In the genomic region with DNA sequence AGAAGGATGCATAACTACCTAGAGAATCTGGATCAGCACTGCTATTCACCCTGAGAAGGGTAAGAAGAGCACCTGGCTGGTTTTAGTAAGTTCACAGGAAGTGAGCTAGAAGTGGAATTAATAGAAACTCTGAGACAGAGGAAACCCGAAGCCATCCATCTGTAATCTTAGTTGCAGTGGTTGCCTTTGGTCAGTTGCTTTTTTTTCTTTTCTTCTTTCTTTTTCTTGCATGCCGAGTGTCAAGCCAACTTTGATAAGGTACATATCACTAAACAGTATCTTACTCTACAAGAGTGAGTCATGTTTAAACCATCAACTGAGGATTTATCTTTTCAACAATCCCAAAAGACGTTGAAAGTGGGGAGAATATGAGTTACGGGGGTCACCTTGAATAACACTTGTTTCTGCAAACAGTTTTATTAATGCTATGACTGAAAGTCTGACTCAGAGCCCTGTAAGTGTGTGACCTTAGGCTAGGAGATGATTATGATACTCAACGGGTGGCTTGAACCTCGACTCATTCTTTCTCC, we compare ENCODE assay signal across 10 cellular contexts. TPM values are rescaled to one million over a fixed set of nuclear protein-coding genes. Genes with fewer than 3 reads are reported as not detected.
DNase-seq lines count a peak whose midpoint lies in the region; ATAC-seq and TF ChIP-seq lines count a peak whose summit lies in the region.
"Had no signal": no experiment of that assay in that cellular context is flagged by ENCODE, and none has a peak within 500 bp of the region (broad histone marks: within the 10 kb centered on the region; RNA-seq: fewer than 3 reads in every experiment).

No MANE protein-coding gene starts in this region.

- TF ChIP-seq CTCF in GM20000 (IDR thresholded peaks at IDR 0.05; ENCODE audit: extremely low read depth, missing control alignments) (no peak), choroid plexus epithelial cell (conservative IDR thresholded peaks at IDR 0.05; ENCODE audit: low read depth, low read length) (no peak), dorsolateral prefrontal cortex (IDR thresholded peaks at IDR 0.05 in 54 of 56, conservative IDR thresholded peaks at IDR 0.05 in 2 of 56; ENCODE audit: low read depth in 1 of 56, partially characterized antibody in 56 of 56) (no peak)

- ATAC-seq in HG03457 (IDR thresholded peaks at IDR 0.05; ENCODE audit: unreplicated experiment) = peak; percentile 72

- H3K27me3 ChIP-seq in dorsolateral prefrontal cortex = peaks cover 0 to under 1% (median 0%) of the 10 kb centered on the region in 45 donors
- H3K27me3 ChIP-seq: transverse colon had no signal

- intact Hi-C loops in dorsolateral prefrontal cortex (cut with DNase I) = no loop called here

- DNase-seq in EH (ENCODE audit: low read depth) (peak; percentile 56), GM20000 (ENCODE audit: low spot score) (peak; percentile 58), choroid plexus epithelial cell (ENCODE audit: low read depth) (peak; percentile 23), dorsolateral prefrontal cortex (no peak), CD1c-positive myeloid dendritic cell (ENCODE audit: extremely low spot score) (no peak), amniotic stem cell (lab: John Stamatoyannopoulos, UW) (no peak)
- DNase-seq in activated CD4-positive, alpha-beta T cell treated with anti-CD3 and anti-CD28 coated beads, Interleukin-2, amount 50 U/mL, for 48 hours = no peak
- DNase-seq: activated CD8-positive, alpha-beta memory T cell treated with anti-CD3 and anti-CD28 coated beads, Interleukin-2, amount 50 U/mL, for 4 hours; transverse colon had no signal

- no peak overlapping the region for H3K27ac ChIP-seq in dorsolateral prefrontal cortex
- H3K27ac ChIP-seq: transverse colon had no signal

- H3K4me3 ChIP-seq in choroid plexus epithelial cell (ENCODE audit: low read depth, low read length) (no peak overlapping the region), dorsolateral prefrontal cortex (no peak overlapping the region)
- H3K4me3 ChIP-seq: transverse colon had no signal

RNA-seq across cellular contexts. Expression of a gene that starts 26.7 kb away (rescaled TPM):
- 10 to 100 TPM in 36 of 120 experiments, 1 to 10 TPM in 83, under 1 TPM in 1; 0.75 to 20.4 (median 7.7) TPM for total RNA-seq in dorsolateral prefrontal cortex

Comparison
In these comparisons a context has a peak if more than half of its experiments do, and no peak if none do; other contexts are left out.
1. DNase-seq: peak in EH (single experiment), GM20000 (single experiment) and choroid plexus epithelial cell (single experiment); none in dorsolateral prefrontal cortex (0 of 10), CD1c-positive myeloid dendritic cell (single experiment), amniotic stem cell (single experiment) and activated CD4-positive, alpha-beta T cell treated with anti-CD3 and anti-CD28 coated beads, Interleukin-2, amount 50 U/mL, for 48 hours (0 of 2).